16 cellular contexts compared by ENCODE assay signal in genomic region chr1:117113199-117113598, GRCh38.
"Had no signal": no experiment of that assay in that cellular context is flagged by ENCODE, and none has a peak within 500 bp of the region (broad histone marks: within the 10 kb centered on the region; RNA-seq: fewer than 3 reads in every experiment).

No MANE protein-coding gene starts in this region.

- H3K4me3 ChIP-seq: sigmoid colon, tibial artery, uterus had no signal

- H3K9me3 ChIP-seq: sigmoid colon, spleen, tibial artery, uterus had no signal

- H3K9me3 Mint-ChIP-seq: activated naive CD8-positive, alpha-beta T cell treated with anti-CD3 and anti-CD28 coated beads, Interleukin-2, amount 10 ng/mL, durations not matched to agents 7 days and 5 days; nephron progenitor cell had no signal

- H3K4me3 Mint-ChIP-seq: activated CD8-positive, alpha-beta T cell treated with anti-CD3 and anti-CD28 coated beads, Interleukin-2, amount 10 ng/mL, durations not matched to agents 7 days and 5 days; activated naive CD8-positive, alpha-beta T cell treated with anti-CD3 and anti-CD28 coated beads, Interleukin-2, amount 10 ng/mL, durations not matched to agents 7 days and 5 days; nephron progenitor cell; T-helper 17 cell had no signal

- H3K4me1 ChIP-seq: sigmoid colon, spleen, uterus had no signal

- H3K36me3 ChIP-seq: spleen, uterus had no signal

- H3K27ac Mint-ChIP-seq: activated CD8-positive, alpha-beta T cell treated with anti-CD3 and anti-CD28 coated beads, Interleukin-2, amount 10 ng/mL, durations not matched to agents 7 days and 5 days; activated naive CD8-positive, alpha-beta T cell treated with anti-CD3 and anti-CD28 coated beads, Interleukin-2, amount 10 ng/mL, durations not matched to agents 7 days and 5 days; nephron progenitor cell had no signal

- H3K27ac ChIP-seq: sigmoid colon, tibial artery, uterus had no signal

- DNase-seq: activated CD4-positive, alpha-beta T cell treated with anti-CD3 and anti-CD28 coated beads for 48 hours; activated CD8-positive, alpha-beta memory T cell treated with anti-CD3 and anti-CD28 coated beads, Interleukin-2, amount 50 U/mL, for 4 hours; activated CD8-positive, alpha-beta T cell treated with anti-CD3 and anti-CD28 coated beads, Interleukin-2, amount 10 ng/mL, durations not matched to agents 7 days and 5 days; activated gamma-delta T cell; activated naive CD8-positive, alpha-beta T cell treated with anti-CD3 and anti-CD28 coated beads, Interleukin-2, amount 10 ng/mL, durations not matched to agents 7 days and 5 days; activated T-cell treated with anti-CD3 and anti-CD28 coated beads, Interleukin-2, amount 50 U/mL, for 48 hours; aorta; effector memory CD4-positive, alpha-beta T cell; foreskin fibroblast; mesendoderm; nephron progenitor cell; sigmoid colon; spleen; T-helper 17 cell; tibial artery; uterus had no signal

- H3K27me3 ChIP-seq: sigmoid colon, spleen, tibial artery, uterus had no signal

- ATAC-seq: activated CD8-positive, alpha-beta T cell treated with anti-CD3 and anti-CD28 coated beads, Interleukin-2, amount 10 ng/mL, durations not matched to agents 7 days and 5 days; T-helper 17 cell had no signal

- H3K27me3 Mint-ChIP-seq: activated naive CD8-positive, alpha-beta T cell treated with anti-CD3 and anti-CD28 coated beads, Interleukin-2, amount 10 ng/mL, durations not matched to agents 7 days and 5 days; T-helper 17 cell had no signal
